ENCODE assay signal across 8 cellular contexts in genomic region chr1:101308935-101309333, GRCh38.
A peak's percentile ranks its signal among the peaks of the same experiment; 100 is the strongest.
DNase-seq lines count a peak whose midpoint lies in the region; ATAC-seq, FAIRE-seq and TF ChIP-seq lines count a peak whose summit lies in the region.

No MANE protein-coding gene starts in this region.

- H3K36me3 Mint-ChIP-seq in CD8-positive, alpha-beta T cell: no peaks in the 10 kb centered on the region
- H3K36me3 Mint-ChIP-seq in T-helper 17 cell (ENCODE audit: low read depth): no peaks in the 10 kb centered on the region

- CTCF ChIA-PET in CD8-positive, alpha-beta T cell (lab: Charles Lee): interaction anchor here (0.6 to 10.8 kb wide), 44 partner anchors 9 to 440 kb away, joined by 3 to 136 read pairs (median 4); no protein-coding TSS in a partner anchor

- H2AFZ ChIP-seq in keratinocyte (ENCODE audit: control insufficient read depth, low read length): no peak overlapping the region

- H3K9me3 Mint-ChIP-seq in CD8-positive, alpha-beta T cell: no peaks in the 10 kb centered on the region

- dilution Hi-C loops in keratinocyte (cut with MboI; ENCODE audit: extremely low pct_ligation_motif_present, low sequenced_read_pairs): no loop called here

- H3K27ac ChIP-seq in CD8-positive, alpha-beta T cell (ENCODE audit: low read depth, low read length): peak overlapping the region; percentile 82
- no peak overlapping the region for H3K27ac ChIP-seq in keratinocyte (ENCODE audit: control insufficient read depth, insufficient read depth, low read length)

- H3K4me1 Mint-ChIP-seq in CD8-positive, alpha-beta T cell (ENCODE audit: low read depth): peaks cover 71% of the 10 kb centered on the region
- peaks cover 44% of the 10 kb centered on the region for H3K4me1 Mint-ChIP-seq in T-helper 17 cell

- H3K4me1 ChIP-seq in CD8-positive, alpha-beta T cell (ENCODE audit: insufficient read depth, low read length): peaks cover 58% of the 10 kb centered on the region
- H3K4me1 ChIP-seq in keratinocyte (ENCODE audit: control insufficient read depth, extremely low read depth, insufficient read depth, low read length): peaks cover 6% of the 10 kb centered on the region

- H3K9me1 ChIP-seq in keratinocyte (ENCODE audit: control insufficient read depth, extremely low read depth, insufficient read depth, low read length): no peaks in the 10 kb centered on the region

- peak overlapping the region; percentile 82 for H3K4me3 Mint-ChIP-seq in CD8-positive, alpha-beta T cell
- peak overlapping the region; percentile 87 for H3K4me3 Mint-ChIP-seq in T-helper 17 cell

- peak overlapping the region; percentile 44 for H3K4me3 ChIP-seq in CD8-positive, alpha-beta T cell (ENCODE audit: low read depth, low read length)
- no peak overlapping the region for H3K4me3 ChIP-seq in keratinocyte (ENCODE audit: control insufficient read depth in 2 of 3, extremely low read depth in 1 of 3, insufficient read depth in 2 of 3, low read depth in 1 of 3, low read length in 3 of 3)

- peak overlapping the region; percentile 84 for H3K4me2 ChIP-seq in keratinocyte (ENCODE audit: control insufficient read depth, extremely low read depth, insufficient read depth, low read depth, low read length)

- no peak for TF ChIP-seq CTCF in CD8-positive, alpha-beta T cell (IDR thresholded peaks at IDR 0.05)
- no peak for TF ChIP-seq CTCF in keratinocyte (optimal IDR thresholded peaks at IDR 0.05 in 1 of 3, IDR thresholded peaks at IDR 0.05 in 1 of 3, conservative IDR thresholded peaks at IDR 0.05 in 1 of 3; ENCODE audit: extremely low read depth in 1 of 3, insufficient read depth in 2 of 3, low read length in 3 of 3)

- H3K36me3 ChIP-seq in CD8-positive, alpha-beta T cell (ENCODE audit: insufficient read depth, low read length): no peaks in the 10 kb centered on the region
- no peaks in the 10 kb centered on the region for H3K36me3 ChIP-seq in keratinocyte (ENCODE audit: control insufficient read depth in 2 of 2, extremely low read depth in 1 of 2, insufficient read depth in 2 of 2, low read length in 2 of 2)

- peak overlapping the region; percentile 99 for H3K27ac Mint-ChIP-seq in CD8-positive, alpha-beta T cell
- H3K27ac Mint-ChIP-seq in T-helper 17 cell: peak overlapping the region; percentile 97

- H4K20me1 ChIP-seq in keratinocyte (ENCODE audit: control insufficient read depth, extremely low read depth, insufficient read depth, low read length): no peaks in the 10 kb centered on the region

- peak; percentile 3 for ATAC-seq in CD8-positive, alpha-beta T cell
- peak; percentile 23 for ATAC-seq in GM19351 (IDR thresholded peaks at IDR 0.05; ENCODE audit: unreplicated experiment)
- peak; percentile 4 for ATAC-seq in T-helper 17 cell
- ATAC-seq in left colon: no peak
- no peak for ATAC-seq in HG02884 (IDR thresholded peaks at IDR 0.05; ENCODE audit: unreplicated experiment)

- intact Hi-C loops in CD8-positive, alpha-beta T cell (cut with DNase I, micrococcal nuclease): loop anchor here (1.0 to 10.0 kb wide), 11 partner anchors 48 to 258 kb away; no protein-coding TSS in a partner anchor
- intact Hi-C loops in left colon (cut with DNase I, micrococcal nuclease): loop anchor here in 1 of 2 donors (2.0 kb wide), 1 partner anchor 46 kb away; no protein-coding TSS in a partner anchor

- H3K9ac ChIP-seq in keratinocyte (ENCODE audit: control insufficient read depth, extremely low read depth, insufficient read depth, low read length): no peak overlapping the region

- no peaks in the 10 kb centered on the region for H3K9me3 ChIP-seq in CD8-positive, alpha-beta T cell (ENCODE audit: low read length)
- H3K9me3 ChIP-seq in T-helper 17 cell (ENCODE audit: control insufficient read depth, low read length, poor library complexity, severe bottlenecking) (no peaks in the 10 kb centered on the region), keratinocyte (ENCODE audit: control insufficient read depth, low read depth, low read length) (no peaks in the 10 kb centered on the region)

- H3K27me3 Mint-ChIP-seq in CD8-positive, alpha-beta T cell (ENCODE audit: low read depth): no peaks in the 10 kb centered on the region
- H3K27me3 Mint-ChIP-seq in T-helper 17 cell: no peaks in the 10 kb centered on the region

- no peak for FAIRE-seq in keratinocyte (lab: Jason Lieb, UNC)

- DNase-seq in CD8-positive, alpha-beta T cell: peak in 1 of 7 experiments; percentile 29
- DNase-seq in T-helper 17 cell: no peak
- DNase-seq in keratinocyte (ENCODE audit: low read depth, low spot score): no peak
- DNase-seq in NCI-H2107 (lab: John Stamatoyannopoulos, UW): no peak
- no peak for DNase-seq in left colon
- DNase-seq in stimulated activated CD4-positive, alpha-beta T cell treated with anti-CD3 and anti-CD28 coated beads, Interleukin-4, amount 100 ng/mL, for 1 hour: no peak

- H3K27me3 ChIP-seq in CD8-positive, alpha-beta T cell (ENCODE audit: insufficient read depth, low read length): no peaks in the 10 kb centered on the region
- H3K27me3 ChIP-seq in keratinocyte (ENCODE audit: control insufficient read depth, extremely low read depth, insufficient read depth, low read length): peaks cover 18% of the 10 kb centered on the region

- POLR2A ChIA-PET in CD8-positive, alpha-beta T cell (lab: Charles Lee): interaction anchor here (0.6 to 3.1 kb wide), 25 partner anchors 8 to 414 kb away, joined by 3 to 40 read pairs (median 5); partner anchors contain the start of genes EXTL2 and S1PR1

- no peaks in the 10 kb centered on the region for H3K79me2 ChIP-seq in keratinocyte (ENCODE audit: control insufficient read depth, insufficient read depth, low read length)

Comparison
In these comparisons a context has a peak if more than half of its experiments do, and no peak if none do; other contexts are left out.
1. ATAC-seq: peak in CD8-positive, alpha-beta T cell (single experiment), GM19351 (single experiment) and T-helper 17 cell (single experiment); none in left colon (single experiment) and HG02884 (single experiment).